In the genomic region with DNA sequence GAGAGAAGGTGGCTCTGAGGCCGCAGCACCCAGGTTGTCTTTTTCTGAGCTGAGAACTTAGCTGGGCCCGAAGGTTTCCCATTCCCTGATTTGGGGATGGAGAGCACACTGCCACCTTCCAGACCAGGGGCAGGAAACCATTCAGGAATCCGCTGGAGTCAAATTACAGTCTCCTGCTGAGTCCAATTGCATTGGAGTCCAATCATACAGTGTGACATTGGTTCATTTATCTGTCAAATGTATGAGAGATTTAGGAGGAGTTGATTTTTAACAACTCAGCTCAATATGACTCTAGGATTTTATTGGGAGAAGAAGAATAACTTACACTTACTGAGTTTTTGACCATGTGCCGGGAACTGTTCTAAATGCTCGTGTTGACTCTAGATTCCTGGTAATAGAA, we compare ENCODE assay signal across 24 cellular contexts. TPM values are rescaled to one million over a fixed set of nuclear protein-coding genes. Genes with fewer than 3 reads are reported as not detected.
DNase-seq lines count a peak whose midpoint lies in the region; ATAC-seq and TF ChIP-seq lines count a peak whose summit lies in the region.
"Had no signal": no experiment of that assay in that cellular context is flagged by ENCODE, and none has a peak within 500 bp of the region (broad histone marks: within the 10 kb centered on the region; RNA-seq: fewer than 3 reads in every experiment).

No MANE protein-coding gene starts in this region.

- peak overlapping the region in 2 of 3 experiments; percentile 0 to 83; a peak in 4 of 7 replicates for H3K27ac Mint-ChIP-seq in H9
- no peak overlapping the region for H3K27ac Mint-ChIP-seq in activated CD8-positive, alpha-beta T cell treated with anti-CD3 and anti-CD28 coated beads, Interleukin-2, amount 10 ng/mL, durations not matched to agents 7 days and 5 days
- H3K27ac Mint-ChIP-seq: activated naive CD4-positive, alpha-beta T cell treated with anti-CD3 and anti-CD28 coated beads for 36 hours; progenitor cell of endocrine pancreas; stimulated activated naive CD8-positive, alpha-beta T cell treated with anti-CD3 and anti-CD28 coated beads, Interleukin-15, amount 100 ng/mL, for 72 hours had no signal

- H3K79me2 ChIP-seq in H9 (ENCODE audit: insufficient read depth, low read length), result no peaks in the 10 kb centered on the region
- H3K79me2 ChIP-seq in PC-3 (ENCODE audit: low read length), result no peaks in the 10 kb centered on the region

- 0 out of 2 replicates have a peak, but pooled peaks have one; percentile 20 for ATAC-seq in PC-3
- ATAC-seq in activated CD8-positive, alpha-beta T cell treated with anti-CD3 and anti-CD28 coated beads, Interleukin-2, amount 10 ng/mL, durations not matched to agents 7 days and 5 days, result no peak
- ATAC-seq: gastroesophageal sphincter; HepG2; lower lobe of right lung; Right ventricle myocardium inferior; stimulated activated naive CD8-positive, alpha-beta T cell treated with anti-CD3 and anti-CD28 coated beads, Interleukin-15, amount 100 ng/mL, for 72 hours had no signal

- no peak overlapping the region for H3K4ac ChIP-seq in H9 (ENCODE audit: low read depth, low read length)

- TF ChIP-seq CTCF in H9 (conservative IDR thresholded peaks at IDR 0.05) (no peak), PC-3 (conservative IDR thresholded peaks at IDR 0.05; ENCODE audit: low read depth, low read length) (no peak), brain microvascular endothelial cell (IDR thresholded peaks at IDR 0.05; ENCODE audit: low read depth, low read length, missing control alignments) (no peak)

- DNase-seq in EH (ENCODE audit: low read depth), result peak; percentile 21
- DNase-seq in H9, result no peak
- peak; percentile 17 for DNase-seq in PC-3
- peak; percentile 68 for DNase-seq in iPS-NIHi11 (ENCODE audit: low spot score)
- DNase-seq in activated CD8-positive, alpha-beta T cell treated with anti-CD3 and anti-CD28 coated beads, Interleukin-2, amount 10 ng/mL, durations not matched to agents 7 days and 5 days, result no peak
- DNase-seq in substantia nigra (lab: John Stamatoyannopoulos, UW), result no peak
- no peak for DNase-seq in brain microvascular endothelial cell
- DNase-seq: activated CD4-positive, alpha-beta T cell treated with anti-CD3 and anti-CD28 coated beads, Interleukin-2, amount 50 U/mL, for 1 hour; activated naive CD4-positive, alpha-beta T cell treated with anti-CD3 and anti-CD28 coated beads for 36 hours; DMS153; GF-D8; GOT3; lower lobe of right lung; NCI-H1105 treated with DMSO at 0.1 percent for 48 hours; NCI-H774; stimulated activated naive CD8-positive, alpha-beta T cell treated with anti-CD3 and anti-CD28 coated beads, Interleukin-15, amount 100 ng/mL, for 72 hours; transverse colon had no signal

- H4K91ac ChIP-seq in H9 (ENCODE audit: insufficient read length, low read depth, low read length), result no peak overlapping the region

- H2BK120ac ChIP-seq in H9 (ENCODE audit: low read depth, low read length, poor library complexity, severe bottlenecking), result no peak overlapping the region

- H2AFZ ChIP-seq in H9 (ENCODE audit: low read length) (no peak overlapping the region), PC-3 (ENCODE audit: low read length) (no peak overlapping the region)

- H3K27ac ChIP-seq in H9 (ENCODE audit: insufficient read length, low read depth, low read length) (no peak overlapping the region), PC-3 (ENCODE audit: low read length) (no peak overlapping the region), substantia nigra (ENCODE audit: low read depth, low read length, poor library complexity, severe bottlenecking) (no peak overlapping the region), brain microvascular endothelial cell (no peak overlapping the region)
- H3K27ac ChIP-seq: gastroesophageal sphincter, lower lobe of right lung, neutrophil, transverse colon had no signal

- no peak overlapping the region for H3K23ac ChIP-seq in H9 (ENCODE audit: insufficient read length, low read depth, low read length)

- H4K8ac ChIP-seq in H9 (replicated peaks; ENCODE audit: insufficient read length, low read depth, low read length), result no peak overlapping the region

- H3K4me3 ChIP-seq in PC-3 (ENCODE audit: low read length) (no peak overlapping the region), brain microvascular endothelial cell (ENCODE audit: low read depth, low read length) (no peak overlapping the region)
- H3K4me3 ChIP-seq: gastroesophageal sphincter, lower lobe of right lung, transverse colon had no signal

- no peaks in the 10 kb centered on the region for H4K20me1 ChIP-seq in H9 (ENCODE audit: control insufficient read depth, insufficient read depth, insufficient read length)
- no peaks in the 10 kb centered on the region for H4K20me1 ChIP-seq in PC-3 (ENCODE audit: low read length)

- H3K14ac ChIP-seq in H9 (ENCODE audit: insufficient read depth, low read length), result no peak overlapping the region

- H3K9me3 ChIP-seq in H9 (ENCODE audit: control insufficient read depth, low read depth, low read length) (no peaks in the 10 kb centered on the region), PC-3 (ENCODE audit: low read length) (no peaks in the 10 kb centered on the region)
- H3K9me3 ChIP-seq: gastroesophageal sphincter, lower lobe of right lung, neutrophil, transverse colon had no signal

- H3K4me1 ChIP-seq in H9 (ENCODE audit: insufficient read depth, low read length) (peaks cover 5% of the 10 kb centered on the region; the same call in 1 of the 2 replicates), PC-3 (ENCODE audit: insufficient read depth, low read length) (no peaks in the 10 kb centered on the region)
- H3K4me1 ChIP-seq: gastroesophageal sphincter, lower lobe of right lung, transverse colon had no signal

- H3K27me3 ChIP-seq in H9 (ENCODE audit: insufficient read depth, low read length) (no peaks in the 10 kb centered on the region), PC-3 (ENCODE audit: low read length) (peaks cover 73% of the 10 kb centered on the region), brain microvascular endothelial cell (replicated peaks) (peaks cover 8% of the 10 kb centered on the region)

- H3F3A ChIP-seq in PC-3 (ENCODE audit: low read length, unreplicated experiment), result no peaks in the 10 kb centered on the region

- no peak overlapping the region for H2AK5ac ChIP-seq in H9 (ENCODE audit: insufficient read length, low read length)

- H2BK20ac ChIP-seq in H9 (ENCODE audit: low read depth, low read length, poor library complexity, severe bottlenecking), result no peak overlapping the region

- no peak overlapping the region for H2BK15ac ChIP-seq in H9 (ENCODE audit: low read depth, low read length)

- H3K27me3 Mint-ChIP-seq in H9 (ENCODE audit: low read depth), result no peaks in the 10 kb centered on the region; the same call in none of the 2 replicates
- H3K27me3 Mint-ChIP-seq in activated CD8-positive, alpha-beta T cell treated with anti-CD3 and anti-CD28 coated beads, Interleukin-2, amount 10 ng/mL, durations not matched to agents 7 days and 5 days (ENCODE audit: low read depth), result peaks cover 11% of the 10 kb centered on the region

- intact Hi-C loops in PC-3 (cut with micrococcal nuclease), result no loop called here

- H3K9me3 Mint-ChIP-seq in H9, result no peaks in the 10 kb centered on the region
- H3K9me3 Mint-ChIP-seq in activated CD8-positive, alpha-beta T cell treated with anti-CD3 and anti-CD28 coated beads, Interleukin-2, amount 10 ng/mL, durations not matched to agents 7 days and 5 days (ENCODE audit: insufficient read depth), result no peaks in the 10 kb centered on the region
- H3K9me3 Mint-ChIP-seq: activated naive CD4-positive, alpha-beta T cell treated with anti-CD3 and anti-CD28 coated beads for 36 hours; stimulated activated naive CD8-positive, alpha-beta T cell treated with anti-CD3 and anti-CD28 coated beads, Interleukin-15, amount 100 ng/mL, for 72 hours had no signal

- POLR2A ChIA-PET in PC-3 (lab: Charles Lee; ENCODE audit: unreplicated experiment), result no interaction called here
- POLR2A ChIA-PET in activated CD8-positive, alpha-beta T cell treated with anti-CD3 and anti-CD28 coated beads, Interleukin-2, amount 10 ng/mL, durations not matched to agents 7 days and 5 days (lab: Charles Lee), result interaction anchor here (1.0 kb wide), 1 partner anchor 11 kb away, joined by 3 read pairs; no protein-coding TSS in a partner anchor

- BruUV-seq in PC-3 (replicated peaks; lab: Mats Ljungman, UMichigan), result no TSS peak

- no peak overlapping the region for H3K56ac ChIP-seq in H9 (ENCODE audit: insufficient read length, low read depth, low read length)

- H3K9ac ChIP-seq in H9 (ENCODE audit: extremely low read depth, insufficient read length, low read length), result no peak overlapping the region
- no peak overlapping the region for H3K9ac ChIP-seq in PC-3 (ENCODE audit: low read length)

- H3K4me3 Mint-ChIP-seq in H9, result 0 out of 5 replicates have a peak overlapping the region, but pooled peaks of 1 of the 2 experiments have one; percentile 5
- no peak overlapping the region for H3K4me3 Mint-ChIP-seq in activated CD8-positive, alpha-beta T cell treated with anti-CD3 and anti-CD28 coated beads, Interleukin-2, amount 10 ng/mL, durations not matched to agents 7 days and 5 days
- H3K4me3 Mint-ChIP-seq: activated naive CD4-positive, alpha-beta T cell treated with anti-CD3 and anti-CD28 coated beads for 36 hours; stimulated activated naive CD8-positive, alpha-beta T cell treated with anti-CD3 and anti-CD28 coated beads, Interleukin-15, amount 100 ng/mL, for 72 hours had no signal

- H4K5ac ChIP-seq in H9 (ENCODE audit: insufficient read length, low read depth, low read length), result no peak overlapping the region

- no peak overlapping the region for H2BK5ac ChIP-seq in H9 (ENCODE audit: insufficient read length, low read length)

- no peaks in the 10 kb centered on the region for H3K79me1 ChIP-seq in H9 (ENCODE audit: insufficient read depth, low read depth, low read length, poor library complexity, severe bottlenecking)

- no peak overlapping the region for H2BK12ac ChIP-seq in H9 (ENCODE audit: insufficient read length, low read depth, low read length)

- H3K18ac ChIP-seq in H9 (ENCODE audit: insufficient read length, low read depth, low read length), result no peak overlapping the region

- WGBS in H9 (ENCODE audit: extremely low coverage, insufficient read length, low lambda C conversion rate), result no CpG with 5 or more reads among the region's 5 CpGs

- H3K23me2 ChIP-seq in H9 (ENCODE audit: insufficient read length, low read depth, low read length, poor library complexity, severe bottlenecking), result no peaks in the 10 kb centered on the region

- H3K4me2 ChIP-seq in H9 (ENCODE audit: insufficient read depth, insufficient read length, low read length) (peak overlapping the region; percentile 14), PC-3 (ENCODE audit: low read length) (no peak overlapping the region)

- H3K36me3 ChIP-seq in PC-3 (ENCODE audit: low read depth, low read length) (no peaks in the 10 kb centered on the region), brain microvascular endothelial cell (replicated peaks) (no peaks in the 10 kb centered on the region)
- H3K36me3 ChIP-seq: gastroesophageal sphincter, lower lobe of right lung, neutrophil, transverse colon had no signal

- CTCF ChIA-PET in PC-3 (lab: Charles Lee), result no interaction called here
- CTCF ChIA-PET in activated CD8-positive, alpha-beta T cell treated with anti-CD3 and anti-CD28 coated beads, Interleukin-2, amount 10 ng/mL, durations not matched to agents 7 days and 5 days (lab: Charles Lee), result interaction anchor here (0.6 kb wide), 1 partner anchor 16 kb away, joined by 3 read pairs; no protein-coding TSS in a partner anchor

- in situ Hi-C loops in brain microvascular endothelial cell (cut with HindIII; ENCODE audit: low pct_ligation_motif_present, low sequenced_read_pairs), result no loop called here

- H3K9me2 ChIP-seq in PC-3 (replicated peaks; ENCODE audit: low read length), result no peaks in the 10 kb centered on the region

- H3K36me3 Mint-ChIP-seq in H9 (ENCODE audit: insufficient read depth in 1 of 3, low read depth in 3 of 3), result no peaks in the 10 kb centered on the region
- H3K36me3 Mint-ChIP-seq in activated CD8-positive, alpha-beta T cell treated with anti-CD3 and anti-CD28 coated beads, Interleukin-2, amount 10 ng/mL, durations not matched to agents 7 days and 5 days (ENCODE audit: low read depth), result no peaks in the 10 kb centered on the region

- H3K4me1 Mint-ChIP-seq in H9, result peaks cover 24 to 29% of the 10 kb centered on the region in 2 experiments
- H3K4me1 Mint-ChIP-seq in activated CD8-positive, alpha-beta T cell treated with anti-CD3 and anti-CD28 coated beads, Interleukin-2, amount 10 ng/mL, durations not matched to agents 7 days and 5 days (ENCODE audit: low read depth), result no peaks in the 10 kb centered on the region
- H3K4me1 Mint-ChIP-seq: stimulated activated naive CD8-positive, alpha-beta T cell treated with anti-CD3 and anti-CD28 coated beads, Interleukin-15, amount 100 ng/mL, for 72 hours had no signal

- H3T11ph ChIP-seq in H9 (ENCODE audit: low read length), result no peak overlapping the region

RNA-seq across cellular contexts. Expression of a gene that starts 11.6 kb away (rescaled TPM):
- total RNA-seq in H9 (2021) (0.22 and 0.33 TPM in 2 replicates), PC-3 (2014; rRNA removed) (not detected in 2 replicates)
- not detected for total RNA-seq in activated CD8-positive, alpha-beta T cell treated with anti-CD3 and anti-CD28 coated beads, Interleukin-2, amount 10 ng/mL, durations not matched to agents 7 days and 5 days
- total RNA-seq: activated naive CD4-positive, alpha-beta T cell treated with anti-CD3 and anti-CD28 coated beads for 36 hours; HepG2; kidney epithelial cell; Right ventricle myocardium inferior; T-helper 2 cell treated with Interferon-gamma antibody and Interleukin-4, amounts not matched to agents 100 ng/mL and 5 ng/mL, for 36 hours had no signal

Comparison
In these comparisons a context has a peak if more than half of its experiments do, and no peak if none do; other contexts are left out.
1. DNase-seq: peak in EH (single experiment), PC-3 (single experiment) and iPS-NIHi11 (single experiment); none in H9 (single experiment), activated CD8-positive, alpha-beta T cell treated with anti-CD3 and anti-CD28 coated beads, Interleukin-2, amount 10 ng/mL, durations not matched to agents 7 days and 5 days (single experiment), substantia nigra (0 of 49) and brain microvascular endothelial cell (single experiment).